In the genomic region with DNA sequence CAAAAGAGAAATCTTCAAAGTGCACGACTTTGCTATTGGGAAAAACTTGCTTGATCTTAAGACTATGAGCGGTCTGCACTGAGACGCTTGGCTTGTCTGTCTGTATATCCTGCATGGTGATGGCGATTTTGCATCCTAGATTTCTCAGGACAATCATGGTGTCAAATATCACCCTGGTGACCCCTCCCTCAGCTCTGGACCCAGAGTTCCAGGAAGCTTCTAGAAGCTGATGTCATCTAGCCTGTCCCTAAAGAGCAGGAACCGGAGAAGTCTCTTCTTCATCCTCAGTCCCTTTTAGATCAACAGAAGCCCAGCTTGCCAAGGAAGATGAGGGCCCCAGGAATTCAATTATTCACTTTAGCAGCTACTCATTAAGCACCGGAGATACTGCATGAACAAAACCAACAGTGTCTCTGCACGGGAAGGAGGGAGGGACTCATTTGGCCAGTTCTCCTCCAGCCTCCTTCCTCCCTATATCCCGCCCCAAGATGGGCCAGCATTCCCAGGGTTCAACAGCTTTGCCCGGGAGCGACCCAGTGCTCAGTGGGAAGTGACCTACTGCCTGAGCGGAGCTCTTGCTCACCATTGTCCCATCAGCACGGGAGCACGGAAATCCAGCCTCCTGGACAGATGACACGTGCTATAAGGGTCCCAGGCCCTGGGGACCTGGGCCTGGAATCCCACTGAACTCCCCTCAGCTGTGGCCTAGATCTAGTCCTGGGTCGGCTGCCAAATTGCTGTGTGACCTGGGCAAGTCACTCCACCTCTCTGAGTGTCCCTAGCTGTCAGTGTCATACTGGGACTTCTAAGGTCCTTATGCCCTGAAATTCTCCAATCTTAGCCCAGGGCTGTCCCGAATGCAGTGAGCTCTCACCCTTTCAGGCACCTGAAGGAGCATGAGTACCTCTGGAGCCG, we compare ENCODE assay signal across 13 cellular contexts. TPM values are rescaled to one million over a fixed set of nuclear protein-coding genes. Genes with fewer than 3 reads are reported as not detected.
DNase-seq lines count a peak whose midpoint lies in the region; TF ChIP-seq lines count a peak whose summit lies in the region.
"Had no signal": no experiment of that assay in that cellular context is flagged by ENCODE, and none has a peak within 500 bp of the region (broad histone marks: within the 10 kb centered on the region; RNA-seq: fewer than 3 reads in every experiment).

No MANE protein-coding gene starts in this region.

- H3K27ac Mint-ChIP-seq in nephron progenitor cell: peak overlapping the region; percentile 84
- H3K27ac Mint-ChIP-seq: CD4-positive, alpha-beta T cell had no signal

- DNase-seq in NT2/D1 (ENCODE audit: low read depth, low spot score) (no peak), fibroblast of mammary gland (ENCODE audit: low read depth) (peak; percentile 50), nephron progenitor cell (peak; percentile 18), tibial nerve (ENCODE audit: low spot score in 2 of 2) (no peak), NCI-H446 treated with DMSO at 0.1 percent for 48 hours (lab: John Stamatoyannopoulos, UW) (no peak), SKM-1 (lab: John Stamatoyannopoulos, UW; ENCODE audit: unreplicated experiment) (no peak), NCI-H2171 treated with DMSO at 0.1 percent for 48 hours (lab: John Stamatoyannopoulos, UW) (no peak)
- DNase-seq: activated naive CD4-positive, alpha-beta T cell treated with anti-CD3 and anti-CD28 coated beads, Interleukin-2, amount 50 U/mL, for 16 hours; CD4-positive, alpha-beta T cell; NCI-H1092; NCI-H446; stimulated activated CD4-positive, alpha-beta T cell treated with anti-CD3 and anti-CD28 coated beads, Interleukin-4, amount 100 ng/mL, for 24 hours; stimulated activated naive CD8-positive, alpha-beta T cell treated with anti-CD3 and anti-CD28 coated beads, Interleukin-15, Interleukin-2, amounts not matched to agents 100 U/mL and 50 U/mL, for 24 hours had no signal

- no peak for TF ChIP-seq EP300 in tibial nerve (IDR thresholded peaks at IDR 0.05)

- no peaks in the 10 kb centered on the region for H3K9me3 Mint-ChIP-seq in nephron progenitor cell
- H3K9me3 Mint-ChIP-seq: CD4-positive, alpha-beta T cell had no signal

- no peak for TF ChIP-seq CTCF in fibroblast of mammary gland (conservative IDR thresholded peaks at IDR 0.05; ENCODE audit: control insufficient read depth, insufficient read depth, low read depth, low read length)
- TF ChIP-seq CTCF in nephron progenitor cell (IDR thresholded peaks at IDR 0.05): no peak
- no peak for TF ChIP-seq CTCF in tibial nerve (IDR thresholded peaks at IDR 0.05)

- no peaks in the 10 kb centered on the region for H3K36me3 Mint-ChIP-seq in nephron progenitor cell (ENCODE audit: low read depth)

- no peak overlapping the region for H3K4me3 ChIP-seq in NT2/D1 (ENCODE audit: insufficient read length, low read depth)
- H3K4me3 ChIP-seq in fibroblast of mammary gland (ENCODE audit: control insufficient read depth, low read depth, low read length): no peak overlapping the region
- H3K4me3 ChIP-seq in tibial nerve: peak overlapping the region in 1 of 4 donors; percentile 16

- H3K4me1 ChIP-seq in NT2/D1 (ENCODE audit: insufficient read depth, insufficient read length) (peaks cover 28% of the 10 kb centered on the region), tibial nerve (peaks cover 0 to 57% (median 34%) of the 10 kb centered on the region in 4 donors)

- H3K9ac ChIP-seq in NT2/D1 (ENCODE audit: insufficient read length, low read depth): peak overlapping the region; percentile 62

- no peak for TF ChIP-seq POLR2A in tibial nerve (IDR thresholded peaks at IDR 0.05)

- H3K27ac ChIP-seq in tibial nerve: peak overlapping the region; percentile 51 to 95 (median 88)

- H3K4me1 Mint-ChIP-seq in nephron progenitor cell: peaks cover 56% of the 10 kb centered on the region

- no peaks in the 10 kb centered on the region for H3K27me3 Mint-ChIP-seq in nephron progenitor cell (ENCODE audit: low read depth, poor library complexity)

- no peaks in the 10 kb centered on the region for H3K27me3 ChIP-seq in NT2/D1 (ENCODE audit: insufficient read depth, insufficient read length)
- H3K27me3 ChIP-seq in tibial nerve: no peaks in the 10 kb centered on the region

- peak overlapping the region; percentile 11 for H3K4me3 Mint-ChIP-seq in nephron progenitor cell
- H3K4me3 Mint-ChIP-seq: CD4-positive, alpha-beta T cell had no signal

- 31 to 34% methylated on average over 17 of the region's 17 CpGs for WGBS in tibial nerve, 2 donors

- H3K9me3 ChIP-seq in NT2/D1 (ENCODE audit: insufficient read depth, low read length): no peaks in the 10 kb centered on the region
- H3K9me3 ChIP-seq in tibial nerve: no peaks in the 10 kb centered on the region

- H3K36me3 ChIP-seq in NT2/D1 (ENCODE audit: insufficient read depth, insufficient read length, low read length) (no peaks in the 10 kb centered on the region), tibial nerve (peaks cover 0 to 7% (median 0%) of the 10 kb centered on the region in 3 donors)

RNA-seq across cellular contexts. Expression of gene EMP2, which starts 3.8 kb away (rescaled TPM):
- total RNA-seq in tibial nerve: 10 to 100 TPM; 60.5 to 72.1 (median 65.5) TPM
- total RNA-seq: CD4-positive, alpha-beta T cell had no signal

Comparison
In these comparisons a context has a peak if more than half of its experiments do, and no peak if none do; other contexts are left out.
1. DNase-seq: peak in fibroblast of mammary gland (single experiment) and nephron progenitor cell (single experiment); none in NT2/D1 (single experiment), tibial nerve (0 of 2), NCI-H446 treated with DMSO at 0.1 percent for 48 hours (single experiment), SKM-1 (single experiment) and NCI-H2171 treated with DMSO at 0.1 percent for 48 hours (single experiment).